ENCODE assay signal across 32 cellular contexts in the genomic region with DNA sequence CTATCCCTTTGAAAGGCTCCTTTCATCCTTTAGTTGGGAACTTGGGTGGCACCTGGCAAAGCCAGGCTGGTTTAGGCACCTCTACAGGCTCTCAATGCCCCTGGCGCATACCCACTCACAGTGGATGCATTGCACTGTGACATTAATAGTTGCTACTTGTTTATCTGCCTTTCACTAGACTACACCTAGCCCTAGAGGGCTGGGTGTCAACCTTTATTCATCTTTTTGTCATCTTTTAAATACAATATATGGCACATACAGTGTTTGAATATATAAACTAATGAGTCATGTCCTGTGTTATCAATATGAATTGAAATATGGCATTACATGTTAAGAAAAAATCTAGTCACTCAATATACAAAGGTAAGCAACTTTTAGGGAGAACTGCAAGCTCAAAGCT.
"Had no signal": no experiment of that assay in that cellular context is flagged by ENCODE, and none has a peak within 500 bp of the region (broad histone marks: within the 10 kb centered on the region; RNA-seq: fewer than 3 reads in every experiment).

No MANE protein-coding gene starts in this region.

- H3K27ac Mint-ChIP-seq: activated CD4-positive, alpha-beta memory T cell treated with anti-CD3 and anti-CD28 coated beads for 36 hours; activated naive CD4-positive, alpha-beta T cell treated with anti-CD3 and anti-CD28 coated beads, Interleukin-2, amount 10 ng/mL, durations not matched to agents 7 days and 5 days; activated naive CD8-positive, alpha-beta T cell treated with anti-CD3 and anti-CD28 coated beads, Interleukin-2, amount 10 ng/mL, durations not matched to agents 7 days and 5 days; activated T-helper 1 cell treated with anti-CD3 and anti-CD28 coated beads, Interleukin-12 subunit alpha, Interleukin-12 subunit beta, Interleukin-2, Interleukin-4 antibody, amounts not matched to agents 30 ng/mL and 10 ng/mL and 1 ng/mL, durations not matched to agents 14 hours and 24 hours and 36 hours; natural killer cell; neural progenitor cell; type B pancreatic cell had no signal

- H3K4me3 Mint-ChIP-seq: activated CD4-positive, alpha-beta memory T cell treated with anti-CD3 and anti-CD28 coated beads for 36 hours; activated naive CD4-positive, alpha-beta T cell treated with anti-CD3 and anti-CD28 coated beads, Interleukin-2, amount 10 ng/mL, durations not matched to agents 7 days and 5 days; activated naive CD8-positive, alpha-beta T cell treated with anti-CD3 and anti-CD28 coated beads, Interleukin-2, amount 10 ng/mL, durations not matched to agents 7 days and 5 days; activated T-helper 1 cell treated with anti-CD3 and anti-CD28 coated beads, Interleukin-12 subunit alpha, Interleukin-12 subunit beta, Interleukin-2, Interleukin-4 antibody, amounts not matched to agents 30 ng/mL and 10 ng/mL and 1 ng/mL, durations not matched to agents 14 hours and 24 hours and 36 hours; natural killer cell; neural progenitor cell; type B pancreatic cell had no signal

- H3K9me3 Mint-ChIP-seq: activated CD4-positive, alpha-beta memory T cell treated with anti-CD3 and anti-CD28 coated beads for 36 hours; activated naive CD4-positive, alpha-beta T cell treated with anti-CD3 and anti-CD28 coated beads, Interleukin-2, amount 10 ng/mL, durations not matched to agents 7 days and 5 days; activated T-helper 1 cell treated with anti-CD3 and anti-CD28 coated beads, Interleukin-12 subunit alpha, Interleukin-12 subunit beta, Interleukin-2, Interleukin-4 antibody, amounts not matched to agents 30 ng/mL and 10 ng/mL and 1 ng/mL, durations not matched to agents 14 hours and 24 hours and 36 hours; natural killer cell; type B pancreatic cell had no signal

- H3K36me3 ChIP-seq: brain microvascular endothelial cell, gastrocnemius medialis, left lung, neural progenitor cell, spleen, thoracic aorta, uterus had no signal

- DNase-seq: activated CD4-positive, alpha-beta memory T cell treated with anti-CD3 and anti-CD28 coated beads for 36 hours; activated CD4-positive, alpha-beta T cell treated with anti-CD3 and anti-CD28 coated beads for 48 hours; activated CD8-positive, alpha-beta memory T cell treated with anti-CD3 and anti-CD28 coated beads, Interleukin-2, amount 50 U/mL, for 4 hours; activated gamma-delta T cell; activated naive CD4-positive, alpha-beta T cell treated with anti-CD3 and anti-CD28 coated beads, Interleukin-2, amount 10 ng/mL, durations not matched to agents 7 days and 5 days; activated naive CD8-positive, alpha-beta T cell treated with anti-CD3 and anti-CD28 coated beads, Interleukin-2, amount 10 ng/mL, durations not matched to agents 7 days and 5 days; activated T-cell treated with anti-CD3 and anti-CD28 coated beads, Interleukin-2, amount 50 U/mL, for 1 hour; brain microvascular endothelial cell; caudate nucleus; effector CD4-positive, alpha-beta T cell; gastrocnemius medialis; glutamatergic neuron; left lung; mesendoderm; natural killer cell; occipital lobe; psoas muscle; right cardiac atrium; spleen; stimulated activated naive CD4-positive, alpha-beta T cell; uterus had no signal

- H3K9me3 ChIP-seq: gastrocnemius medialis, left lung, psoas muscle, spleen, thoracic aorta, uterus had no signal

- H2AFZ ChIP-seq: neural progenitor cell, parathyroid adenoma had no signal

- H3K36me3 Mint-ChIP-seq: activated CD4-positive, alpha-beta memory T cell treated with anti-CD3 and anti-CD28 coated beads for 36 hours; activated naive CD4-positive, alpha-beta T cell treated with anti-CD3 and anti-CD28 coated beads, Interleukin-2, amount 10 ng/mL, durations not matched to agents 7 days and 5 days; activated naive CD8-positive, alpha-beta T cell treated with anti-CD3 and anti-CD28 coated beads, Interleukin-2, amount 10 ng/mL, durations not matched to agents 7 days and 5 days; natural killer cell; neural progenitor cell had no signal

- H3K27me3 Mint-ChIP-seq: type B pancreatic cell had no signal

- H3K4me1 Mint-ChIP-seq: activated naive CD4-positive, alpha-beta T cell treated with anti-CD3 and anti-CD28 coated beads, Interleukin-2, amount 10 ng/mL, durations not matched to agents 7 days and 5 days; activated naive CD8-positive, alpha-beta T cell treated with anti-CD3 and anti-CD28 coated beads, Interleukin-2, amount 10 ng/mL, durations not matched to agents 7 days and 5 days; natural killer cell had no signal

- H3K27ac ChIP-seq: brain microvascular endothelial cell, epithelial cell of prostate, gastrocnemius medialis, left lung, neural progenitor cell, parathyroid adenoma, psoas muscle, spleen, uterus, VCaP had no signal

- H3K9ac ChIP-seq: neural progenitor cell, parathyroid adenoma had no signal

- ATAC-seq: activated CD4-positive, CD25-positive, alpha-beta regulatory T cell treated with anti-CD3 and anti-CD28 coated beads, Interleukin-2, amount 50 U/mL, for 24 hours; gastrocnemius medialis; left lung; natural killer cell; psoas muscle; right cardiac atrium had no signal

- H3K27me3 ChIP-seq: brain microvascular endothelial cell, gastrocnemius medialis, left lung, neural progenitor cell, spleen, uterus had no signal

- H3K4me2 ChIP-seq: neural progenitor cell had no signal

- FAIRE-seq: astrocyte, islet of Langerhans had no signal

- H3K4me1 ChIP-seq: gastrocnemius medialis, neural progenitor cell, psoas muscle, uterus had no signal

- H3K4me3 ChIP-seq: gastrocnemius medialis, left lung, lung, neural progenitor cell, psoas muscle, spleen, thoracic aorta, uterus had no signal
